In genomic region chrX:48852857-48853256, GRCh38 we compare ENCODE assay signal across 40 cellular contexts. TPM values are rescaled to one million over a fixed set of nuclear protein-coding genes. Genes with fewer than 3 reads are reported as not detected.
"Had no signal": no experiment of that assay in that cellular context is flagged by ENCODE, and none has a peak within 500 bp of the region (broad histone marks: within the 10 kb centered on the region; RNA-seq: fewer than 3 reads in every experiment).

No MANE protein-coding gene starts in this region.

- H3K36me3 ChIP-seq: adrenal gland, ascending aorta, brain microvascular endothelial cell, breast epithelium, cardiac muscle cell had no signal

- H3K4me3 ChIP-seq: adrenal gland, ascending aorta, body of pancreas, breast epithelium, cardiac muscle cell had no signal

- H3K9me3 Mint-ChIP-seq: activated naive CD4-positive, alpha-beta T cell treated with anti-CD3 and anti-CD28 coated beads for 36 hours; activated naive CD4-positive, alpha-beta T cell treated with anti-CD3 and anti-CD28 coated beads, Interleukin-2, amount 10 ng/mL, durations not matched to agents 7 days and 5 days; activated naive CD4-positive, alpha-beta T cell treated with anti-CD3 and anti-CD28 coated beads, Interleukin-2, amount 50 U/mL, for 24 hours; activated naive CD4-positive, alpha-beta T cell treated with anti-CD3 and anti-CD28 coated beads, Interleukin-2, amount 50 U/mL, for 72 hours; activated naive CD8-positive, alpha-beta T cell treated with anti-CD3 and anti-CD28 coated beads for 36 hours; activated naive CD8-positive, alpha-beta T cell treated with anti-CD3 and anti-CD28 coated beads, Interleukin-2, amount 10 ng/mL, durations not matched to agents 7 days and 5 days; activated naive CD8-positive, alpha-beta T cell treated with anti-CD3 and anti-CD28 coated beads, Interleukin-2, amount 50 U/mL, for 24 hours; activated T-cell treated with anti-CD3 and anti-CD28 coated beads, Interleukin-2, amount 50 U/mL, for 24 hours; activated T-cell treated with anti-CD3 and anti-CD28 coated beads, Interleukin-2, amount 50 U/mL, for 4 hours; activated T-cell treated with anti-CD3 and anti-CD28 coated beads, Interleukin-2, amount 50 U/mL, for 72 hours; activated T-helper 1 cell treated with anti-CD3 and anti-CD28 coated beads, Interleukin-12 subunit alpha, Interleukin-12 subunit beta, Interleukin-2, Interleukin-4 antibody, amounts not matched to agents 30 ng/mL and 10 ng/mL and 1 ng/mL, durations not matched to agents 14 hours and 24 hours and 36 hours; activated T-helper 17 cell treated with anti-CD3 and anti-CD28 coated beads, Interleukin-2, amount 50 U/mL, for 72 hours; activated T-helper 2 cell treated with anti-CD3 and anti-CD28 coated beads, Interferon-gamma antibody, Interleukin-2, Interleukin-4, amounts not matched to agents 10 μg/mL and 5 μg/mL and 100 μg/mL, durations not matched to agents 14 hours and 24 hours and 36 hours; central memory CD8-positive, alpha-beta T cell had no signal

- H3K27me3 ChIP-seq: ascending aorta, body of pancreas, brain microvascular endothelial cell, cardiac muscle cell had no signal

- H3K36me3 Mint-ChIP-seq: activated naive CD4-positive, alpha-beta T cell treated with anti-CD3 and anti-CD28 coated beads, Interleukin-2, amount 10 ng/mL, durations not matched to agents 7 days and 5 days; activated naive CD4-positive, alpha-beta T cell treated with anti-CD3 and anti-CD28 coated beads, Interleukin-2, amount 50 U/mL, for 24 hours; activated naive CD4-positive, alpha-beta T cell treated with anti-CD3 and anti-CD28 coated beads, Interleukin-2, amount 50 U/mL, for 72 hours; activated naive CD8-positive, alpha-beta T cell; activated naive CD8-positive, alpha-beta T cell treated with anti-CD3 and anti-CD28 coated beads for 36 hours; activated naive CD8-positive, alpha-beta T cell treated with anti-CD3 and anti-CD28 coated beads, Interleukin-2, amount 10 ng/mL, durations not matched to agents 7 days and 5 days; brain had no signal

- H3K4me1 ChIP-seq: adrenal gland, ascending aorta, body of pancreas, breast epithelium had no signal

- DNase-seq: activated effector memory CD4-positive, alpha-beta T cell treated with anti-CD3 and anti-CD28 coated beads, Interleukin-2, amount 50 U/mL, for 16 hours; activated effector memory CD4-positive, alpha-beta T cell treated with Interleukin-2 at 50 U/mL for 16 hours; activated gamma-delta T cell; activated gamma-delta T cell treated with Interleukin-2 at 50 U/mL for 16 hours; activated naive CD4-positive, alpha-beta T cell; activated naive CD4-positive, alpha-beta T cell treated with anti-CD3 and anti-CD28 coated beads for 36 hours; activated naive CD4-positive, alpha-beta T cell treated with anti-CD3 and anti-CD28 coated beads, Interleukin-2, amount 10 ng/mL, durations not matched to agents 7 days and 5 days; activated naive CD4-positive, alpha-beta T cell treated with anti-CD3 and anti-CD28 coated beads, Interleukin-2, amount 50 U/mL, for 16 hours; activated naive CD4-positive, alpha-beta T cell treated with Interleukin-2 at 50 U/mL for 16 hours; activated naive CD8-positive, alpha-beta T cell treated with anti-CD3 and anti-CD28 coated beads for 36 hours; activated naive CD8-positive, alpha-beta T cell treated with anti-CD3 and anti-CD28 coated beads, Interleukin-2, amount 10 ng/mL, durations not matched to agents 7 days and 5 days; activated naive CD8-positive, alpha-beta T cell treated with anti-CD3 and anti-CD28 coated beads, Interleukin-2, amount 50 U/mL, for 24 hours; activated T-cell treated with anti-CD3 and anti-CD28 coated beads, Interleukin-2, amount 50 U/mL, for 24 hours; activated T-cell treated with anti-CD3 and anti-CD28 coated beads, Interleukin-2, amount 50 U/mL, for 4 hours; activated T-cell treated with anti-CD3 and anti-CD28 coated beads, Interleukin-2, amount 50 U/mL, for 48 hours; activated T-cell treated with anti-CD3 and anti-CD28 coated beads, Interleukin-2, amount 50 U/mL, for 72 hours; adrenal gland; amniotic stem cell; amygdala; anterior cingulate cortex; aorta; body of pancreas; brain microvascular endothelial cell; caudate nucleus; central memory CD4-positive, alpha-beta T cell; cerebellar nuclear complex had no signal

- H3K4me3 Mint-ChIP-seq: activated naive CD4-positive, alpha-beta T cell treated with anti-CD3 and anti-CD28 coated beads for 36 hours; activated naive CD4-positive, alpha-beta T cell treated with anti-CD3 and anti-CD28 coated beads, Interleukin-2, amount 10 ng/mL, durations not matched to agents 7 days and 5 days; activated naive CD4-positive, alpha-beta T cell treated with anti-CD3 and anti-CD28 coated beads, Interleukin-2, amount 50 U/mL, for 24 hours; activated naive CD8-positive, alpha-beta T cell; activated naive CD8-positive, alpha-beta T cell treated with anti-CD3 and anti-CD28 coated beads for 36 hours; activated naive CD8-positive, alpha-beta T cell treated with anti-CD3 and anti-CD28 coated beads, Interleukin-2, amount 10 ng/mL, durations not matched to agents 7 days and 5 days; activated naive CD8-positive, alpha-beta T cell treated with anti-CD3 and anti-CD28 coated beads, Interleukin-2, amount 50 U/mL, for 24 hours; activated T-cell treated with anti-CD3 and anti-CD28 coated beads, Interleukin-2, amount 50 U/mL, for 24 hours; activated T-cell treated with anti-CD3 and anti-CD28 coated beads, Interleukin-2, amount 50 U/mL, for 4 hours; activated T-cell treated with anti-CD3 and anti-CD28 coated beads, Interleukin-2, amount 50 U/mL, for 72 hours; activated T-helper 1 cell treated with anti-CD3 and anti-CD28 coated beads, Interleukin-12 subunit alpha, Interleukin-12 subunit beta, Interleukin-2, Interleukin-4 antibody, amounts not matched to agents 30 ng/mL and 10 ng/mL and 1 ng/mL, durations not matched to agents 14 hours and 24 hours and 36 hours; activated T-helper 17 cell treated with anti-CD3 and anti-CD28 coated beads, Interleukin-2, amount 50 U/mL, for 72 hours; brain; central memory CD8-positive, alpha-beta T cell had no signal

- H3K4me1 Mint-ChIP-seq: brain had no signal

- H3K9me3 ChIP-seq: adrenal gland, ascending aorta, body of pancreas, breast epithelium had no signal

- H3K27ac Mint-ChIP-seq: activated naive CD4-positive, alpha-beta T cell treated with anti-CD3 and anti-CD28 coated beads for 36 hours; activated naive CD4-positive, alpha-beta T cell treated with anti-CD3 and anti-CD28 coated beads, Interleukin-2, amount 10 ng/mL, durations not matched to agents 7 days and 5 days; activated naive CD4-positive, alpha-beta T cell treated with anti-CD3 and anti-CD28 coated beads, Interleukin-2, amount 50 U/mL, for 24 hours; activated naive CD8-positive, alpha-beta T cell; activated naive CD8-positive, alpha-beta T cell treated with anti-CD3 and anti-CD28 coated beads for 36 hours; activated naive CD8-positive, alpha-beta T cell treated with anti-CD3 and anti-CD28 coated beads, Interleukin-2, amount 10 ng/mL, durations not matched to agents 7 days and 5 days; activated naive CD8-positive, alpha-beta T cell treated with anti-CD3 and anti-CD28 coated beads, Interleukin-2, amount 50 U/mL, for 24 hours; activated T-cell treated with anti-CD3 and anti-CD28 coated beads, Interleukin-2, amount 50 U/mL, for 24 hours; activated T-cell treated with anti-CD3 and anti-CD28 coated beads, Interleukin-2, amount 50 U/mL, for 72 hours; activated T-helper 1 cell treated with anti-CD3 and anti-CD28 coated beads, Interleukin-12 subunit alpha, Interleukin-12 subunit beta, Interleukin-2, Interleukin-4 antibody, amounts not matched to agents 30 ng/mL and 10 ng/mL and 1 ng/mL, durations not matched to agents 14 hours and 24 hours and 36 hours; activated T-helper 17 cell treated with anti-CD3 and anti-CD28 coated beads, Interleukin-2, amount 50 U/mL, for 72 hours; activated T-helper 2 cell treated with anti-CD3 and anti-CD28 coated beads, Interferon-gamma antibody, Interleukin-2, Interleukin-4, amounts not matched to agents 10 μg/mL and 5 μg/mL and 100 μg/mL, durations not matched to agents 14 hours and 24 hours and 36 hours; brain had no signal

- ATAC-seq: activated naive CD4-positive, alpha-beta T cell treated with anti-CD3 and anti-CD28 coated beads, Interleukin-2, amount 50 U/mL, for 72 hours; activated naive CD8-positive, alpha-beta T cell treated with anti-CD3 and anti-CD28 coated beads, Interleukin-2, amount 50 U/mL, for 24 hours; activated T-cell treated with anti-CD3 and anti-CD28 coated beads, Interleukin-2, amount 50 U/mL, for 4 hours; activated T-cell treated with anti-CD3 and anti-CD28 coated beads, Interleukin-2, amount 50 U/mL, for 72 hours; activated T-helper 17 cell treated with anti-CD3 and anti-CD28 coated beads, Interleukin-2, amount 50 U/mL, for 72 hours; body of pancreas had no signal

- H3K27ac ChIP-seq: adrenal gland, ascending aorta, body of pancreas, brain microvascular endothelial cell, breast epithelium, cardiac muscle cell had no signal

- H3K27me3 Mint-ChIP-seq: activated naive CD8-positive, alpha-beta T cell treated with anti-CD3 and anti-CD28 coated beads for 36 hours had no signal

RNA-seq across cellular contexts. Expression of gene PCSK1N, which starts 17.4 kb away (rescaled TPM):
- total RNA-seq: ascending aorta had no signal

RNA-seq across cellular contexts. Expression of gene ERAS, which starts 26.5 kb away (rescaled TPM):
- total RNA-seq: activated naive CD4-positive, alpha-beta T cell treated with anti-CD3 and anti-CD28 coated beads for 36 hours; activated naive CD8-positive, alpha-beta T cell treated with anti-CD3 and anti-CD28 coated beads, Interleukin-2, amount 10 ng/mL, durations not matched to agents 7 days and 5 days; activated T-helper 1 cell treated with anti-CD3 and anti-CD28 coated beads, Interleukin-12 subunit alpha, Interleukin-12 subunit beta, Interleukin-2, Interleukin-4 antibody, amounts not matched to agents 30 ng/mL and 10 ng/mL and 1 ng/mL, durations not matched to agents 14 hours and 24 hours and 36 hours; activated T-helper 2 cell treated with anti-CD3 and anti-CD28 coated beads, Interferon-gamma antibody, Interleukin-2, Interleukin-4, amounts not matched to agents 10 μg/mL and 5 μg/mL and 100 μg/mL, durations not matched to agents 14 hours and 24 hours and 36 hours; adrenal gland; aorta; ascending aorta; astrocyte; body of pancreas; bronchial epithelial cell; cardiac muscle cell; cardiac septum had no signal
